In genomic region chr12:25387136-25388050, GRCh38 we compare ENCODE assay signal across 8 cellular contexts.
A peak's percentile ranks its signal among the peaks of the same experiment; 100 is the strongest.
DNase-seq lines count a peak whose midpoint lies in the region; ATAC-seq and TF ChIP-seq lines count a peak whose summit lies in the region.

No MANE protein-coding gene starts in this region.

- no peaks in the 10 kb centered on the region for H3K36me3 Mint-ChIP-seq in activated CD8-positive, alpha-beta T cell treated with anti-CD3 and anti-CD28 coated beads for 36 hours (ENCODE audit: low read depth)

- POLR2A ChIA-PET in activated CD8-positive, alpha-beta T cell treated with anti-CD3 and anti-CD28 coated beads for 36 hours (lab: Charles Lee), result interaction anchor here (0.6 to 1.9 kb wide), 12 partner anchors 16 to 188 kb away, joined by 3 to 7 read pairs (median 4); no protein-coding TSS in a partner anchor

- no peaks in the 10 kb centered on the region for H3K9me3 ChIP-seq in effector memory CD4-positive, alpha-beta T cell (ENCODE audit: control insufficient read depth, low read length)

- peak; percentile 73 for DNase-seq in GM03348 (ENCODE audit: low spot score)
- peak; percentile 56 for DNase-seq in HPDE6-E6E7 (ENCODE audit: extremely low spot score)
- peak; percentile 85 for DNase-seq in NCI-H774 (lab: John Stamatoyannopoulos, UW)
- DNase-seq in activated CD8-positive, alpha-beta T cell treated with anti-CD3 and anti-CD28 coated beads for 36 hours, result peak; percentile 85
- DNase-seq in effector memory CD4-positive, alpha-beta T cell, result peak; percentile 47 to 67 (median 53)
- DNase-seq in lung microvascular endothelial cell (ENCODE audit: low read depth in 2 of 2), result peak; percentile 91 to 92
- DNase-seq in stimulated activated CD4-positive, alpha-beta T cell treated with anti-CD3 and anti-CD28 coated beads, TNF-alpha, amount 100 ng/mL, for 1 hour (ENCODE audit: low read depth in 3 of 3, low spot score in 1 of 3), result peak; percentile 51 to 62 (median 56)

- no peaks in the 10 kb centered on the region for H3K36me3 ChIP-seq in effector memory CD4-positive, alpha-beta T cell (ENCODE audit: control insufficient read depth, insufficient read depth, low read length)

- no peaks in the 10 kb centered on the region for H3K9me3 Mint-ChIP-seq in activated CD8-positive, alpha-beta T cell treated with anti-CD3 and anti-CD28 coated beads for 36 hours

- peak overlapping the region; percentile 73 for H3K4me3 ChIP-seq in effector memory CD4-positive, alpha-beta T cell (ENCODE audit: insufficient read depth, low read depth, low read length, poor library complexity, severe bottlenecking)

- no peaks in the 10 kb centered on the region for H3K27me3 ChIP-seq in effector memory CD4-positive, alpha-beta T cell (replicated peaks; ENCODE audit: control insufficient read depth, insufficient read depth, low read length, poor library complexity, severe bottlenecking)

- H3K4me3 Mint-ChIP-seq in activated CD8-positive, alpha-beta T cell treated with anti-CD3 and anti-CD28 coated beads for 36 hours, result peak overlapping the region; percentile 89

- H3K4me1 Mint-ChIP-seq in activated CD8-positive, alpha-beta T cell treated with anti-CD3 and anti-CD28 coated beads for 36 hours (ENCODE audit: low read depth), result peaks cover 40% of the 10 kb centered on the region

- peak overlapping the region; percentile 100 for H3K27ac ChIP-seq in effector memory CD4-positive, alpha-beta T cell (ENCODE audit: insufficient read depth, low read length, poor library complexity, severe bottlenecking)

- ATAC-seq in activated CD8-positive, alpha-beta T cell treated with anti-CD3 and anti-CD28 coated beads for 36 hours, result peak; percentile 21
- no peak for ATAC-seq in HG03571 (IDR thresholded peaks at IDR 0.05; ENCODE audit: unreplicated experiment)

- H3K27me3 Mint-ChIP-seq in activated CD8-positive, alpha-beta T cell treated with anti-CD3 and anti-CD28 coated beads for 36 hours, result peaks cover 2% of the 10 kb centered on the region

- intact Hi-C loops in activated CD8-positive, alpha-beta T cell treated with anti-CD3 and anti-CD28 coated beads for 36 hours (cut with micrococcal nuclease), result loop anchor here (1.0 kb wide), 1 partner anchor 146 kb away; no protein-coding TSS in a partner anchor

- CTCF ChIA-PET in activated CD8-positive, alpha-beta T cell treated with anti-CD3 and anti-CD28 coated beads for 36 hours (lab: Charles Lee), result interaction anchor here (0.6 to 1.8 kb wide), 28 partner anchors 9 to 634 kb away, joined by 3 to 18 read pairs (median 4); a partner anchor contains a TSS

- peak overlapping the region; percentile 76 for H3K27ac Mint-ChIP-seq in activated CD8-positive, alpha-beta T cell treated with anti-CD3 and anti-CD28 coated beads for 36 hours

- peak; percentile 79 for TF ChIP-seq CTCF in activated CD8-positive, alpha-beta T cell treated with anti-CD3 and anti-CD28 coated beads for 36 hours (IDR thresholded peaks at IDR 0.05)

- H3K4me1 ChIP-seq in effector memory CD4-positive, alpha-beta T cell (ENCODE audit: control insufficient read depth, insufficient read depth, low read length, poor library complexity, severe bottlenecking), result peaks cover 16% of the 10 kb centered on the region
